In the genomic region with DNA sequence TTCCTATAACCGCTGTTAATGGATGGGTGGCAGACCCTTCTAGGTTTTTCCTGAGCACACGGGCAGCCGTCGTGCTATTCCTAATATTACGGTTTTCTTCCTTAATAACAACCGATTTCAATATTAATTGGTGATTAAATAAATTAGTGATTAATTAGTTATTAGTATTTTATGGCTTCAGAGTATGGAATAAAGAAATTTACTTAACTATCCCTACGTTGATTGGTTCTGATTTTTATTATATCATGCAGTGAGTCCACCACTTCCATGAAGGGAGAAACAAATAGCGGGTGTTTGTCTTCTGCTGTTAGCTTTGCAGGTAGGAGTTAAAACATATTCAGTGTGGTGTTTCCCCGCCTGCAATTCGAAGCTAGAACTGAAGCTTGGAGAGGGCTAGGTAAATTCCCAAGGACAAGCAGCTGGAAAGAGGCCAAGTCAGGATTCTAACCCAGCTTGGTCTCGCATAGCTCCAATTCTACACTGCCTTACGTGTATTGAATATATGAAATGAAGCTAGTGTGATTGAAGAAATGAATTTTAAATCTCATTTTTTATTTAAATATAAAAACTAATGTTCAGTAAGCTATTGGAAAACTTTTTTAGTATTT, we compare ENCODE assay signal across 8 cellular contexts. TPM values are rescaled to one million over a fixed set of nuclear protein-coding genes. Genes with fewer than 3 reads are reported as not detected.
DNase-seq lines count a peak whose midpoint lies in the region; ATAC-seq and TF ChIP-seq lines count a peak whose summit lies in the region.

No MANE protein-coding gene starts in this region.

- H4K20me1 ChIP-seq in OCI-LY1 (ENCODE audit: insufficient read depth, low read length): no peaks in the 10 kb centered on the region

- TF ChIP-seq CTCF in OCI-LY1 (IDR thresholded peaks at IDR 0.05; ENCODE audit: low read length): no peak
- TF ChIP-seq CTCF in chondrocyte (IDR thresholded peaks at IDR 0.05): no peak
- TF ChIP-seq CTCF in lower lobe of right lung (IDR thresholded peaks at IDR 0.05): no peak
- no peak for TF ChIP-seq CTCF in thoracic aorta (IDR thresholded peaks at IDR 0.05)

- H3K4me1 ChIP-seq in OCI-LY1 (ENCODE audit: insufficient read depth, low read length, severe bottlenecking): peaks cover 23% of the 10 kb centered on the region
- peaks cover 37% of the 10 kb centered on the region for H3K4me1 ChIP-seq in lower lobe of right lung
- peaks cover 33 to 61% of the 10 kb centered on the region in 2 donors for H3K4me1 ChIP-seq in thoracic aorta (ENCODE audit: control insufficient read depth in 1 of 2, low read depth in 2 of 2)

- peaks cover 7% of the 10 kb centered on the region; the same call in 1 of the 2 replicates for H3K79me2 ChIP-seq in OCI-LY1 (ENCODE audit: insufficient read depth, low read length)

- no peaks in the 10 kb centered on the region for H3F3A ChIP-seq in OCI-LY1 (ENCODE audit: insufficient read depth, low read length)

- no peaks in the 10 kb centered on the region for H3K9me2 ChIP-seq in OCI-LY1 (ENCODE audit: low read depth, low read length)

- peaks cover 12% of the 10 kb centered on the region for H3K36me3 Mint-ChIP-seq in chondrocyte (ENCODE audit: low read depth)

- intact Hi-C loops in lower lobe of right lung (cut with DNase I): no loop called here

- peak overlapping the region; percentile 72 for H3K4me2 ChIP-seq in OCI-LY1 (ENCODE audit: low read length)

- H3K9ac ChIP-seq in OCI-LY1 (ENCODE audit: low read length): peak overlapping the region; percentile 74

- no peaks in the 10 kb centered on the region for H3K9me3 Mint-ChIP-seq in chondrocyte (ENCODE audit: low read depth)

- H3K27ac Mint-ChIP-seq in chondrocyte (ENCODE audit: unreplicated experiment): peak overlapping the region; percentile 100

- peak overlapping the region; percentile 86 for H2AFZ ChIP-seq in OCI-LY1 (ENCODE audit: low read length)

- H3K4me3 ChIP-seq in OCI-LY1 (ENCODE audit: low read depth, low read length, poor library complexity, severe bottlenecking): peak overlapping the region; percentile 75
- peak overlapping the region; percentile 81 for H3K4me3 ChIP-seq in lower lobe of right lung
- peak overlapping the region; percentile 79 for H3K4me3 ChIP-seq in thoracic aorta

- ATAC-seq in lower lobe of right lung: peak; percentile 14 to 80
- peak; percentile 16 for ATAC-seq in thoracic aorta (ENCODE audit: insufficient number of reproducible peaks, low FRiP score, low read depth)
- no peak for ATAC-seq in HG03135 (IDR thresholded peaks at IDR 0.05; ENCODE audit: unreplicated experiment)

- peaks cover 30% of the 10 kb centered on the region for H3K36me3 ChIP-seq in OCI-LY1 (ENCODE audit: insufficient read depth, low read length)
- no peaks in the 10 kb centered on the region for H3K36me3 ChIP-seq in lower lobe of right lung
- no peaks in the 10 kb centered on the region for H3K36me3 ChIP-seq in thoracic aorta

- no peaks in the 10 kb centered on the region for H3K27me3 Mint-ChIP-seq in chondrocyte (ENCODE audit: low read depth)

- H3K27me3 ChIP-seq in OCI-LY1 (ENCODE audit: insufficient read depth, low read length): no peaks in the 10 kb centered on the region
- no peaks in the 10 kb centered on the region for H3K27me3 ChIP-seq in lower lobe of right lung (ENCODE audit: low read depth)
- H3K27me3 ChIP-seq in thoracic aorta (replicated peaks; ENCODE audit: insufficient read depth): no peaks in the 10 kb centered on the region

- peaks cover 36% of the 10 kb centered on the region for H3K4me1 Mint-ChIP-seq in chondrocyte (ENCODE audit: low read depth)

- peak overlapping the region; percentile 78 for H3K27ac ChIP-seq in OCI-LY1 (ENCODE audit: low read depth, low read length, poor library complexity, severe bottlenecking)
- H3K27ac ChIP-seq in lower lobe of right lung: peak overlapping the region; percentile 97
- peak overlapping the region; percentile 78 to 96 for H3K27ac ChIP-seq in thoracic aorta

- H3K4me3 Mint-ChIP-seq in chondrocyte (ENCODE audit: unreplicated experiment): peak overlapping the region; percentile 99

- DNase-seq in H4 (ENCODE audit: low spot score): peak; percentile 10
- no peak for DNase-seq in chondrocyte (ENCODE audit: low spot score)
- DNase-seq in lower lobe of right lung: no peak
- DNase-seq in thoracic aorta (ENCODE audit: low spot score): no peak
- DNase-seq in AG08395 (ENCODE audit: low spot score): no peak
- DNase-seq in OCI-M2 (lab: John Stamatoyannopoulos, UW; ENCODE audit: unreplicated experiment): no peak

- no peaks in the 10 kb centered on the region for H3K9me3 ChIP-seq in OCI-LY1 (ENCODE audit: low read length)
- no peaks in the 10 kb centered on the region for H3K9me3 ChIP-seq in lower lobe of right lung
- H3K9me3 ChIP-seq in thoracic aorta: no peaks in the 10 kb centered on the region

RNA-seq across cellular contexts. Expression of gene CSTF2T, which starts 0.9 kb away (rescaled TPM):
- 15.9 and 21.5 TPM in 2 replicates for total RNA-seq in H4 (2014; rRNA removed; shearing (Covaris generic))
- 16.0 to 21.6 TPM (median 16.3 TPM) in 3 replicates for total RNA-seq in chondrocyte
- 16.4 TPM for total RNA-seq in lower lobe of right lung
- 10 to 100 TPM; 24.6 to 39.9 TPM for total RNA-seq in thoracic aorta
